ENCODE assay signal across 28 cellular contexts in genomic region chr20:61554617-61555016, GRCh38.
"Had no signal": no experiment of that assay in that cellular context is flagged by ENCODE, and none has a peak within 500 bp of the region (broad histone marks: within the 10 kb centered on the region; RNA-seq: fewer than 3 reads in every experiment).

No MANE protein-coding gene starts in this region.

- H3K4me3 ChIP-seq: ascending aorta, breast epithelium, cardiac muscle cell, colonic mucosa had no signal

- H3K9me3 ChIP-seq: colonic mucosa had no signal

- FAIRE-seq: endometrium, frontal cortex had no signal

- H3K36me3 ChIP-seq: ascending aorta, breast epithelium, cardiac muscle cell, colonic mucosa had no signal

- H3K27me3 ChIP-seq: ascending aorta, cardiac muscle cell, colonic mucosa had no signal

- ATAC-seq: activated CD4-positive, alpha-beta T cell treated with anti-CD3 and anti-CD28 coated beads for 36 hours; activated CD8-positive, alpha-beta memory T cell treated with anti-CD3 and anti-CD28 coated beads, Interleukin-2, amount 10 ng/mL, durations not matched to agents 7 days and 5 days; activated CD8-positive, alpha-beta T cell treated with anti-CD3 and anti-CD28 coated beads, Interleukin-2, amount 10 ng/mL, durations not matched to agents 7 days and 5 days; activated naive CD4-positive, alpha-beta T cell treated with anti-CD3 and anti-CD28 coated beads, Interleukin-2, amount 50 U/mL, for 72 hours; activated T-cell treated with anti-CD3 and anti-CD28 coated beads, Interleukin-2, amount 50 U/mL, for 72 hours; esophagus mucosa had no signal

- H3K4me1 ChIP-seq: ascending aorta, breast epithelium, colonic mucosa had no signal

- H3K27ac ChIP-seq: ascending aorta, breast epithelium, cardiac muscle cell, colonic mucosa had no signal

- DNase-seq: activated CD4-positive, alpha-beta memory T cell treated with anti-CD3 and anti-CD28 coated beads for 36 hours; activated CD4-positive, alpha-beta T cell treated with anti-CD3 and anti-CD28 coated beads for 36 hours; activated CD4-positive, alpha-beta T cell treated with anti-CD3 and anti-CD28 coated beads, Interleukin-2, amount 10 ng/mL, durations not matched to agents 24 days and 14 days; activated CD4-positive, CD25-positive, alpha-beta regulatory T cell; activated CD4-positive, CD25-positive, alpha-beta regulatory T cell treated with anti-CD3 and anti-CD28 coated beads, Interleukin-2, amount 50 U/mL, for 72 hours; activated CD8-positive, alpha-beta memory T cell treated with anti-CD3 and anti-CD28 coated beads, Interleukin-2, amount 10 ng/mL, durations not matched to agents 7 days and 5 days; activated CD8-positive, alpha-beta memory T cell treated with anti-CD3 and anti-CD28 coated beads, Interleukin-2, amount 50 U/mL, for 4 hours; activated CD8-positive, alpha-beta T cell treated with anti-CD3 and anti-CD28 coated beads, Interleukin-2, amount 10 ng/mL, durations not matched to agents 7 days and 5 days; activated gamma-delta T cell; activated naive CD4-positive, alpha-beta T cell; activated naive CD4-positive, alpha-beta T cell treated with anti-CD3 and anti-CD28 coated beads, Interleukin-2, amount 10 ng/mL, durations not matched to agents 7 days and 5 days; activated naive CD8-positive, alpha-beta T cell treated with anti-CD3 and anti-CD28 coated beads, Interleukin-2, amount 10 ng/mL, durations not matched to agents 7 days and 5 days; activated T-cell treated with anti-CD3 and anti-CD28 coated beads, Interleukin-2, amount 50 U/mL, for 1 hour; activated T-cell treated with anti-CD3 and anti-CD28 coated beads, Interleukin-2, amount 50 U/mL, for 72 hours; central memory CD4-positive, alpha-beta T cell; cerebellar nuclear complex; colonic mucosa; effector CD8-positive, alpha-beta T cell; foreskin fibroblast; head of caudate nucleus; T-helper 2 cell had no signal
